29 cellular contexts compared by ENCODE assay signal in genomic region chr15:92770641-92771040, GRCh38.
"Had no signal": no experiment of that assay in that cellular context is flagged by ENCODE, and none has a peak within 500 bp of the region (broad histone marks: within the 10 kb centered on the region; RNA-seq: fewer than 3 reads in every experiment).

No MANE protein-coding gene starts in this region.

- H3K4me1 Mint-ChIP-seq: activated CD8-positive, alpha-beta memory T cell treated with anti-CD3 and anti-CD28 coated beads, Interleukin-2, amount 10 ng/mL, durations not matched to agents 7 days and 5 days; activated naive CD8-positive, alpha-beta T cell treated with anti-CD3 and anti-CD28 coated beads, Interleukin-2, amount 10 ng/mL, durations not matched to agents 7 days and 5 days; brain; WTC11 had no signal

- DNase-seq: activated CD4-positive, alpha-beta T cell treated with anti-CD3 and anti-CD28 coated beads for 48 hours; activated CD4-positive, alpha-beta T cell treated with anti-CD3 and anti-CD28 coated beads, Interleukin-2, amount 50 U/mL, for 1 hour; activated CD4-positive, alpha-beta T cell treated with anti-CD3 and anti-CD28 coated beads, Interleukin-2, amount 50 U/mL, for 48 hours; activated CD8-positive, alpha-beta memory T cell treated with anti-CD3 and anti-CD28 coated beads, Interleukin-2, amount 10 ng/mL, durations not matched to agents 7 days and 5 days; activated CD8-positive, alpha-beta memory T cell treated with anti-CD3 and anti-CD28 coated beads, Interleukin-2, amount 50 U/mL, for 4 hours; activated CD8-positive, alpha-beta T cell treated with anti-CD3 and anti-CD28 coated beads, Interleukin-2, amount 10 ng/mL, durations not matched to agents 7 days and 5 days; activated effector memory CD4-positive, alpha-beta T cell treated with anti-CD3 and anti-CD28 coated beads, Interleukin-2, amount 50 U/mL, for 16 hours; activated naive CD4-positive, alpha-beta T cell treated with anti-CD3 and anti-CD28 coated beads for 36 hours; activated naive CD8-positive, alpha-beta T cell treated with anti-CD3 and anti-CD28 coated beads, Interleukin-2, amount 10 ng/mL, durations not matched to agents 7 days and 5 days; activated T-cell treated with anti-CD3 and anti-CD28 coated beads, Interleukin-2, amount 50 U/mL, for 1 hour; activated T-cell treated with anti-CD3 and anti-CD28 coated beads, Interleukin-2, amount 50 U/mL, for 48 hours; central memory CD4-positive, alpha-beta T cell; cerebellar nuclear complex; colonic mucosa; effector CD8-positive, alpha-beta T cell; esophagus squamous epithelium; foreskin melanocyte; heart right ventricle; T-helper 2 cell had no signal

- H3K27ac Mint-ChIP-seq: activated CD8-positive, alpha-beta memory T cell treated with anti-CD3 and anti-CD28 coated beads, Interleukin-2, amount 10 ng/mL, durations not matched to agents 7 days and 5 days; activated CD8-positive, alpha-beta T cell treated with anti-CD3 and anti-CD28 coated beads, Interleukin-2, amount 10 ng/mL, durations not matched to agents 7 days and 5 days; activated naive CD4-positive, alpha-beta T cell treated with anti-CD3 and anti-CD28 coated beads for 36 hours; activated naive CD4-positive, alpha-beta T cell treated with anti-CD3 and anti-CD28 coated beads, Interleukin-2, amount 50 U/mL, for 72 hours; activated naive CD8-positive, alpha-beta T cell treated with anti-CD3 and anti-CD28 coated beads, Interleukin-2, amount 10 ng/mL, durations not matched to agents 7 days and 5 days; activated T-helper 1 cell treated with anti-CD3 and anti-CD28 coated beads, Interleukin-12 subunit alpha, Interleukin-12 subunit beta, Interleukin-2, Interleukin-4 antibody, amounts not matched to agents 30 ng/mL and 10 ng/mL and 1 ng/mL, durations not matched to agents 14 hours and 24 hours and 36 hours; activated T-helper 2 cell treated with anti-CD3 and anti-CD28 coated beads, Interferon-gamma antibody, Interleukin-2, Interleukin-4, amounts not matched to agents 10 μg/mL and 5 μg/mL and 100 μg/mL, durations not matched to agents 14 hours and 24 hours and 36 hours; brain; WTC11 had no signal

- H3K4me3 ChIP-seq: ascending aorta, breast epithelium, cardiac muscle cell, colonic mucosa, esophagus squamous epithelium, gastroesophageal sphincter, heart right ventricle had no signal

- H3K27me3 Mint-ChIP-seq: activated CD8-positive, alpha-beta memory T cell treated with anti-CD3 and anti-CD28 coated beads, Interleukin-2, amount 10 ng/mL, durations not matched to agents 7 days and 5 days; activated naive CD8-positive, alpha-beta T cell treated with anti-CD3 and anti-CD28 coated beads, Interleukin-2, amount 10 ng/mL, durations not matched to agents 7 days and 5 days; brain had no signal

- H3K36me3 Mint-ChIP-seq: activated CD8-positive, alpha-beta memory T cell treated with anti-CD3 and anti-CD28 coated beads, Interleukin-2, amount 10 ng/mL, durations not matched to agents 7 days and 5 days; activated naive CD4-positive, alpha-beta T cell treated with anti-CD3 and anti-CD28 coated beads, Interleukin-2, amount 50 U/mL, for 72 hours; activated naive CD8-positive, alpha-beta T cell treated with anti-CD3 and anti-CD28 coated beads, Interleukin-2, amount 10 ng/mL, durations not matched to agents 7 days and 5 days had no signal

- H3K9me3 Mint-ChIP-seq: activated naive CD4-positive, alpha-beta T cell treated with anti-CD3 and anti-CD28 coated beads, Interleukin-2, amount 50 U/mL, for 72 hours; activated naive CD8-positive, alpha-beta T cell treated with anti-CD3 and anti-CD28 coated beads, Interleukin-2, amount 10 ng/mL, durations not matched to agents 7 days and 5 days; activated T-helper 1 cell treated with anti-CD3 and anti-CD28 coated beads, Interleukin-12 subunit alpha, Interleukin-12 subunit beta, Interleukin-2, Interleukin-4 antibody, amounts not matched to agents 30 ng/mL and 10 ng/mL and 1 ng/mL, durations not matched to agents 14 hours and 24 hours and 36 hours; activated T-helper 2 cell treated with anti-CD3 and anti-CD28 coated beads, Interferon-gamma antibody, Interleukin-2, Interleukin-4, amounts not matched to agents 10 μg/mL and 5 μg/mL and 100 μg/mL, durations not matched to agents 14 hours and 24 hours and 36 hours had no signal

- H3K4me3 Mint-ChIP-seq: activated CD8-positive, alpha-beta memory T cell treated with anti-CD3 and anti-CD28 coated beads, Interleukin-2, amount 10 ng/mL, durations not matched to agents 7 days and 5 days; activated CD8-positive, alpha-beta T cell treated with anti-CD3 and anti-CD28 coated beads, Interleukin-2, amount 10 ng/mL, durations not matched to agents 7 days and 5 days; activated naive CD4-positive, alpha-beta T cell treated with anti-CD3 and anti-CD28 coated beads for 36 hours; activated naive CD8-positive, alpha-beta T cell treated with anti-CD3 and anti-CD28 coated beads, Interleukin-2, amount 10 ng/mL, durations not matched to agents 7 days and 5 days; activated T-helper 1 cell treated with anti-CD3 and anti-CD28 coated beads, Interleukin-12 subunit alpha, Interleukin-12 subunit beta, Interleukin-2, Interleukin-4 antibody, amounts not matched to agents 30 ng/mL and 10 ng/mL and 1 ng/mL, durations not matched to agents 14 hours and 24 hours and 36 hours; brain; WTC11 had no signal

- H3K27ac ChIP-seq: ascending aorta, breast epithelium, cardiac muscle cell, colonic mucosa, epithelial cell of prostate, esophagus squamous epithelium, gastroesophageal sphincter, heart right ventricle had no signal
